Comparison of ENCODE assay signal across 24 cellular contexts in genomic region chr2:2294183-2294675, GRCh38. TPM values are rescaled to one million over a fixed set of nuclear protein-coding genes. Genes with fewer than 3 reads are reported as not detected.
"Had no signal": no experiment of that assay in that cellular context is flagged by ENCODE, and none has a peak within 500 bp of the region (broad histone marks: within the 10 kb centered on the region; RNA-seq: fewer than 3 reads in every experiment).

No MANE protein-coding gene starts in this region.

- H3K27ac ChIP-seq: epithelial cell of prostate, esophagus muscularis mucosa, gastroesophageal sphincter, parathyroid adenoma, psoas muscle, right lobe of liver, spleen, tibial nerve, upper lobe of right lung, vagina had no signal

- H3K79me2 ChIP-seq: parathyroid adenoma had no signal

- H3K4me1 Mint-ChIP-seq: immature natural killer cell; naive thymus-derived CD4-positive, alpha-beta T cell; nephron progenitor cell; stimulated activated memory B cell treated with anti-CD40 and anti-IgM and Interleukin-4, amounts not matched to agents 10 μg/mL and 1 μg/mL and 100 μg/mL, for 72 hours had no signal

- H3K36me3 Mint-ChIP-seq: immature natural killer cell; naive thymus-derived CD4-positive, alpha-beta T cell; stimulated activated memory B cell treated with anti-CD40 and anti-IgM and Interleukin-4, amounts not matched to agents 10 μg/mL and 1 μg/mL and 100 μg/mL, for 72 hours had no signal

- H3K27ac Mint-ChIP-seq: effector memory CD8-positive, alpha-beta T cell; immature natural killer cell; naive thymus-derived CD4-positive, alpha-beta T cell; nephron progenitor cell; stimulated activated memory B cell treated with anti-CD40 and anti-IgM and Interleukin-4, amounts not matched to agents 10 μg/mL and 1 μg/mL and 100 μg/mL, for 72 hours; stimulated activated naive CD8-positive, alpha-beta T cell treated with anti-CD3 and anti-CD28 coated beads, Interleukin-15, Interleukin-2, amounts not matched to agents 100 ng/mL and 50 ng/mL, for 24 hours had no signal

- H3K4me3 Mint-ChIP-seq: effector memory CD8-positive, alpha-beta T cell; immature natural killer cell; naive thymus-derived CD4-positive, alpha-beta T cell; nephron progenitor cell; stimulated activated memory B cell treated with anti-CD40 and anti-IgM and Interleukin-4, amounts not matched to agents 10 μg/mL and 1 μg/mL and 100 μg/mL, for 72 hours; stimulated activated naive CD8-positive, alpha-beta T cell treated with anti-CD3 and anti-CD28 coated beads, Interleukin-15, Interleukin-2, amounts not matched to agents 100 ng/mL and 50 ng/mL, for 24 hours had no signal

- H3K9me3 Mint-ChIP-seq: immature natural killer cell; naive thymus-derived CD4-positive, alpha-beta T cell; nephron progenitor cell; stimulated activated naive CD8-positive, alpha-beta T cell treated with anti-CD3 and anti-CD28 coated beads, Interleukin-15, Interleukin-2, amounts not matched to agents 100 ng/mL and 50 ng/mL, for 24 hours had no signal

- H3K36me3 ChIP-seq: esophagus muscularis mucosa, gastroesophageal sphincter, right lobe of liver, spleen, tibial nerve, upper lobe of right lung, vagina had no signal

- H3K4me3 ChIP-seq: esophagus muscularis mucosa, gastroesophageal sphincter, psoas muscle, right lobe of liver, spleen, tibial nerve, upper lobe of right lung, vagina had no signal

- DNase-seq: effector memory CD8-positive, alpha-beta T cell; immature natural killer cell; mesendoderm; naive thymus-derived CD4-positive, alpha-beta T cell; nephron progenitor cell; psoas muscle; retina; right lobe of liver; spleen; stimulated activated CD4-positive, alpha-beta T cell treated with anti-CD3 and anti-CD28 coated beads, Interleukin-15, amount 100 ng/mL, for 24 hours; stimulated activated CD4-positive, alpha-beta T cell treated with anti-CD3 and anti-CD28 coated beads, Interleukin-1b, Interleukin-23, amount 100 ng/mL, for 48 hours; stimulated activated CD4-positive, alpha-beta T cell treated with anti-CD3 and anti-CD28 coated beads, Interleukin-4, amount 100 ng/mL, for 24 hours; upper lobe of right lung had no signal

- H2AFZ ChIP-seq: parathyroid adenoma had no signal

- H3K4me1 ChIP-seq: esophagus muscularis mucosa, gastroesophageal sphincter, parathyroid adenoma, psoas muscle, right lobe of liver, spleen, tibial nerve, upper lobe of right lung, vagina had no signal

- H3K27me3 ChIP-seq: right lobe of liver, tibial nerve, vagina had no signal

- H3K9me3 ChIP-seq: esophagus muscularis mucosa, gastroesophageal sphincter, psoas muscle, right lobe of liver, spleen, tibial nerve, upper lobe of right lung, vagina had no signal

- ATAC-seq: effector memory CD8-positive, alpha-beta T cell; gastroesophageal sphincter; naive thymus-derived CD4-positive, alpha-beta T cell; psoas muscle; right lobe of liver; stimulated activated memory B cell treated with anti-CD40 and anti-IgM and Interleukin-4, amounts not matched to agents 10 μg/mL and 1 μg/mL and 100 μg/mL, for 72 hours; upper lobe of right lung had no signal

- H3K9ac ChIP-seq: parathyroid adenoma had no signal

- H3K27me3 Mint-ChIP-seq: effector memory CD8-positive, alpha-beta T cell; stimulated activated memory B cell treated with anti-CD40 and anti-IgM and Interleukin-4, amounts not matched to agents 10 μg/mL and 1 μg/mL and 100 μg/mL, for 72 hours; stimulated activated naive CD8-positive, alpha-beta T cell treated with anti-CD3 and anti-CD28 coated beads, Interleukin-15, Interleukin-2, amounts not matched to agents 100 ng/mL and 50 ng/mL, for 24 hours had no signal

RNA-seq across cellular contexts. Expression of gene MYT1L, which starts 36.8 kb away (rescaled TPM):
- total RNA-seq: lung microvascular endothelial cell, omental fat pad, tibial nerve, upper lobe of right lung had no signal
- polyA plus RNA-seq: immature natural killer cell, keratinocyte had no signal
